8 cellular contexts compared by ENCODE assay signal in genomic region chr1:8397511-8397910, GRCh38.
A peak's percentile ranks its signal among the peaks of the same experiment; 100 is the strongest.
DNase-seq lines count a peak whose midpoint lies in the region; ATAC-seq and TF ChIP-seq lines count a peak whose summit lies in the region.

No MANE protein-coding gene starts in this region.

- H4K20me1 ChIP-seq in DOHH2 (ENCODE audit: control insufficient read depth, insufficient read depth, low read depth, low read length): peaks cover 21% of the 10 kb centered on the region

- no peaks in the 10 kb centered on the region for H3K27me3 Mint-ChIP-seq in stimulated activated naive B cell treated with anti-CD40 and anti-IgM and Interleukin-4, amounts not matched to agents 10 μg/mL and 1 μg/mL and 100 μg/mL, for 72 hours

- H3K9me2 ChIP-seq in DOHH2 (replicated peaks; ENCODE audit: control insufficient read depth, low read length): no peaks in the 10 kb centered on the region

- H3K4me1 ChIP-seq in DOHH2 (ENCODE audit: control insufficient read depth, low read length) (peaks cover 68% of the 10 kb centered on the region), SJCRH30 (peaks cover 4% of the 10 kb centered on the region; the same call in 1 of the 2 replicates), mesendoderm (ENCODE audit: control insufficient read depth, low read depth, low read length) (peaks cover 19% of the 10 kb centered on the region)

- peak overlapping the region; percentile 4 to 55 for H3K4me3 Mint-ChIP-seq in stimulated activated naive B cell treated with anti-CD40 and anti-IgM and Interleukin-4, amounts not matched to agents 10 μg/mL and 1 μg/mL and 100 μg/mL, for 72 hours

- peaks cover 36 to 51% of the 10 kb centered on the region in 2 donors for H3K4me1 Mint-ChIP-seq in stimulated activated naive B cell treated with anti-CD40 and anti-IgM and Interleukin-4, amounts not matched to agents 10 μg/mL and 1 μg/mL and 100 μg/mL, for 72 hours

- no peak overlapping the region for H3K18ac ChIP-seq in mesendoderm (ENCODE audit: low read length)

- H3K27me3 ChIP-seq in DOHH2 (ENCODE audit: control insufficient read depth, low read length): no peaks in the 10 kb centered on the region
- no peaks in the 10 kb centered on the region for H3K27me3 ChIP-seq in SJCRH30
- no peaks in the 10 kb centered on the region for H3K27me3 ChIP-seq in mesendoderm (ENCODE audit: insufficient read depth, low read length, poor library complexity)

- peaks cover 86% of the 10 kb centered on the region for H3K79me2 ChIP-seq in DOHH2 (ENCODE audit: control insufficient read depth, low read length)
- H3K79me2 ChIP-seq in mesendoderm (ENCODE audit: control insufficient read depth, insufficient read depth, low read length): peaks cover 23% of the 10 kb centered on the region

- no peak overlapping the region for H2BK5ac ChIP-seq in mesendoderm (ENCODE audit: low read length)

- peak overlapping the region; percentile 68 for H3K27ac Mint-ChIP-seq in stimulated activated naive B cell treated with anti-CD40 and anti-IgM and Interleukin-4, amounts not matched to agents 10 μg/mL and 1 μg/mL and 100 μg/mL, for 72 hours

- H3K23ac ChIP-seq in mesendoderm (ENCODE audit: low read length): no peak overlapping the region

- H3K4ac ChIP-seq in mesendoderm (ENCODE audit: low read depth, low read length): no peak overlapping the region

- no peak overlapping the region for H2BK15ac ChIP-seq in mesendoderm (replicated peaks; ENCODE audit: low read depth)

- H4K8ac ChIP-seq in mesendoderm (ENCODE audit: low read depth, low read length): no peak overlapping the region

- WGBS in mesendoderm (ENCODE audit: extremely low coverage, insufficient coverage, low lambda C conversion rate): no CpG with 5 or more reads among the region's 2 CpGs

- H3K4me2 ChIP-seq in DOHH2 (ENCODE audit: low read length) (peak overlapping the region; percentile 49), mesendoderm (ENCODE audit: low read length) (no peak overlapping the region)

- H3K56ac ChIP-seq in mesendoderm (ENCODE audit: low read length): no peak overlapping the region

- H3K27ac ChIP-seq in DOHH2 (ENCODE audit: low read depth, low read length): peak overlapping the region; percentile 25
- no peak overlapping the region for H3K27ac ChIP-seq in SJCRH30
- H3K27ac ChIP-seq in mesendoderm (ENCODE audit: low read depth, low read length): no peak overlapping the region

- H3K36me3 Mint-ChIP-seq in stimulated activated naive B cell treated with anti-CD40 and anti-IgM and Interleukin-4, amounts not matched to agents 10 μg/mL and 1 μg/mL and 100 μg/mL, for 72 hours: peaks cover 19 to 37% of the 10 kb centered on the region in 2 donors

- H3K36me3 ChIP-seq in DOHH2 (ENCODE audit: control insufficient read depth, low read length) (peaks cover 75% of the 10 kb centered on the region), SJCRH30 (peaks cover 59% of the 10 kb centered on the region), mesendoderm (ENCODE audit: control insufficient read depth, insufficient read depth, low read length) (peaks cover 2% of the 10 kb centered on the region)

- peak; percentile 55 for ATAC-seq in GM21576 (IDR thresholded peaks at IDR 0.05; ENCODE audit: unreplicated experiment)
- ATAC-seq in stimulated activated naive B cell treated with anti-CD40 and anti-IgM and Interleukin-4, amounts not matched to agents 10 μg/mL and 1 μg/mL and 100 μg/mL, for 72 hours (replicated peaks): peak; percentile 86 to 90

- H2BK120ac ChIP-seq in mesendoderm (ENCODE audit: low read depth, low read length): no peak overlapping the region

- no peaks in the 10 kb centered on the region for H3K9me3 ChIP-seq in DOHH2 (ENCODE audit: control insufficient read depth, insufficient read depth, low read length)
- no peaks in the 10 kb centered on the region for H3K9me3 ChIP-seq in SJCRH30 (replicated peaks)

- peaks cover 26% of the 10 kb centered on the region for H3K79me1 ChIP-seq in mesendoderm (ENCODE audit: low read length)

- H3K9me3 Mint-ChIP-seq in stimulated activated naive B cell treated with anti-CD40 and anti-IgM and Interleukin-4, amounts not matched to agents 10 μg/mL and 1 μg/mL and 100 μg/mL, for 72 hours: no peaks in the 10 kb centered on the region

- H3F3A ChIP-seq in DOHH2 (ENCODE audit: control insufficient read depth, insufficient read depth): peaks cover 13% of the 10 kb centered on the region; the same call in 1 of the 2 replicates

- no peak overlapping the region for H3K9ac ChIP-seq in mesendoderm (ENCODE audit: low read length)

- no peak overlapping the region for H2AK5ac ChIP-seq in mesendoderm (ENCODE audit: low read length)

- TF ChIP-seq CTCF in DOHH2 (IDR thresholded peaks at IDR 0.05; ENCODE audit: low read depth, low read length, poor library complexity, severe bottlenecking) (no peak), fibroblast of mammary gland (conservative IDR thresholded peaks at IDR 0.05; ENCODE audit: control insufficient read depth, insufficient read depth, low read depth, low read length) (no peak)

- no peak overlapping the region for H4K5ac ChIP-seq in mesendoderm (ENCODE audit: low read length)

- DNase-seq in RPMI7951 (ENCODE audit: low read depth): peak; percentile 32
- DNase-seq in fibroblast of mammary gland (ENCODE audit: low read depth): peak; percentile 85
- peak; percentile 21 for DNase-seq in stimulated activated naive B cell treated with anti-CD40 and anti-IgM and Interleukin-4, amounts not matched to agents 10 μg/mL and 1 μg/mL and 100 μg/mL, for 72 hours
- DNase-seq in SJCRH30: no peak
- no peak for DNase-seq in LoVo (ENCODE audit: low spot score)
- DNase-seq in mesendoderm: no peak

- H3K4me3 ChIP-seq in DOHH2 (ENCODE audit: low read length) (peak overlapping the region; percentile 8; the same call in 1 of the 2 replicates), fibroblast of mammary gland (ENCODE audit: control insufficient read depth, low read depth, low read length) (no peak overlapping the region), SJCRH30 (no peak overlapping the region), mesendoderm (ENCODE audit: low read length) (no peak overlapping the region)

Comparison
In these comparisons a context has a peak if more than half of its experiments do, and no peak if none do; other contexts are left out.
1. DNase-seq: peak in RPMI7951 (single experiment), fibroblast of mammary gland (single experiment) and stimulated activated naive B cell treated with anti-CD40 and anti-IgM and Interleukin-4, amounts not matched to agents 10 μg/mL and 1 μg/mL and 100 μg/mL, for 72 hours (single experiment); none in SJCRH30 (0 of 2), LoVo (single experiment) and mesendoderm (single experiment).